ENCODE assay signal across 8 cellular contexts in genomic region chr10:110871236-110872084, GRCh38. TPM values are rescaled to one million over a fixed set of nuclear protein-coding genes. Genes with fewer than 3 reads are reported as not detected.
DNase-seq lines count a peak whose midpoint lies in the region; TF ChIP-seq lines count a peak whose summit lies in the region.

PDCD4 (plus strand) TSS chr10:110871928; CDS start chr10:110876028, 4,100 bp downstream.

- no peak within 1 kb of the TSS for H2AK5ac ChIP-seq in H9 (ENCODE audit: insufficient read length, low read length)

- no peaks in the 10 kb centered on the region for H3K27me3 ChIP-seq in H9 (ENCODE audit: insufficient read depth, low read length)
- no peaks in the 10 kb centered on the region for H3K27me3 ChIP-seq in MG63
- H3K27me3 ChIP-seq in neural cell (ENCODE audit: insufficient read depth, low read depth, low read length) = no peaks in the 10 kb centered on the region
- no peaks in the 10 kb centered on the region for H3K27me3 ChIP-seq in stomach

- H4K20me1 ChIP-seq in H9 (ENCODE audit: control insufficient read depth, insufficient read depth, insufficient read length) (no peaks in the 10 kb centered on the region), neural cell (ENCODE audit: insufficient read depth) (no peaks in the 10 kb centered on the region)

- TF ChIP-seq CTCF in H9 (conservative IDR thresholded peaks at IDR 0.05) (no peak), neural cell (IDR thresholded peaks at IDR 0.05; ENCODE audit: poor library complexity, severe bottlenecking) (no peak), stomach (IDR thresholded peaks at IDR 0.05) (no peak)

- H3K36me3 ChIP-seq in MG63 (peaks cover 5% of the 10 kb centered on the region), neural cell (ENCODE audit: insufficient read depth, low read length) (no peaks in the 10 kb centered on the region), stomach (peaks cover 0 to 8% (median 3%) of the 10 kb centered on the region in 4 donors)

- no peak within 1 kb of the TSS for H2BK5ac ChIP-seq in H9 (ENCODE audit: insufficient read length, low read length)

- H3K4me3 ChIP-seq in MG63 (peak within 1 kb of the TSS; percentile 82), neural cell (ENCODE audit: low read length) (peak within 1 kb of the TSS; percentile 87), stomach (peak within 1 kb of the TSS; percentile 85 to 96 (median 86))

- H3K9me2 ChIP-seq in neural cell (ENCODE audit: insufficient read depth, low read length) = no peaks in the 10 kb centered on the region

- no CpG with 5 or more reads among the region's 50 CpGs for WGBS in H9 (ENCODE audit: extremely low coverage, insufficient read length, low lambda C conversion rate)
- WGBS in stomach, 5 donors = 1 to 2% (median 1%) methylated on average over 35 to 50 of the region's 50 CpGs

- H2AFZ ChIP-seq in H9 (ENCODE audit: low read length) (peak within 1 kb of the TSS; percentile 75), neural cell (ENCODE audit: low read depth, low read length) (peak within 1 kb of the TSS; percentile 74)

- H3K4me1 ChIP-seq in H9 (ENCODE audit: insufficient read depth, low read length) (no peaks in the 10 kb centered on the region; the same call in 1 of the 2 replicates), stomach (peaks cover 18 to 72% (median 44%) of the 10 kb centered on the region in 4 donors)

- H3K79me1 ChIP-seq in H9 (ENCODE audit: insufficient read depth, low read depth, low read length, poor library complexity, severe bottlenecking) = no peaks in the 10 kb centered on the region

- H3K27ac Mint-ChIP-seq in H9 = peak within 1 kb of the TSS; percentile 83 to 96 (median 96)

- H3K27me3 Mint-ChIP-seq in H9 (ENCODE audit: low read depth) = no peaks in the 10 kb centered on the region

- peak in 2 of 4 donors; percentile 90 for TF ChIP-seq POLR2A in stomach (IDR thresholded peaks at IDR 0.05)

- TF ChIP-seq EP300 in neural cell (conservative IDR thresholded peaks at IDR 0.05; ENCODE audit: poor library complexity, severe bottlenecking) = no peak
- TF ChIP-seq EP300 in stomach (IDR thresholded peaks at IDR 0.05) = no peak

- DNase-seq in ELR (ENCODE audit: low read depth) = peak; percentile 98
- DNase-seq in H9 = peak; percentile 100
- DNase-seq in MG63 = peak; percentile 99
- peak; percentile 96 for DNase-seq in SHP77 treated with DMSO at 0.1 percent for 48 hours (lab: John Stamatoyannopoulos, UW)
- peak; percentile 91 for DNase-seq in activated gamma-delta T cell treated with Interleukin-2 at 50 U/mL for 16 hours
- peak; percentile 97 for DNase-seq in fibroblast of the conjunctiva (ENCODE audit: low read depth)
- peak; percentile 100 for DNase-seq in stomach

- H3K9me3 ChIP-seq in H9 (ENCODE audit: control insufficient read depth, low read depth, low read length) (no peaks in the 10 kb centered on the region), MG63 (no peaks in the 10 kb centered on the region), neural cell (ENCODE audit: low read length) (no peaks in the 10 kb centered on the region), stomach (no peaks in the 10 kb centered on the region)

- H2BK120ac ChIP-seq in H9 (ENCODE audit: low read depth, low read length, poor library complexity, severe bottlenecking) = peak within 1 kb of the TSS; percentile 87

- peak within 1 kb of the TSS; percentile 73 for H3T11ph ChIP-seq in H9 (ENCODE audit: low read length)

- H3K14ac ChIP-seq in H9 (ENCODE audit: insufficient read depth, low read length) = peak within 1 kb of the TSS; percentile 88

- H3K79me2 ChIP-seq in H9 (ENCODE audit: insufficient read depth, low read length) (no peaks in the 10 kb centered on the region), neural cell (replicated peaks; ENCODE audit: insufficient read depth, low read length) (peaks cover 38% of the 10 kb centered on the region)

- H3K9ac ChIP-seq in H9 (ENCODE audit: extremely low read depth, insufficient read length, low read length) (peak within 1 kb of the TSS; percentile 68), neural cell (ENCODE audit: low read length) (peak within 1 kb of the TSS; percentile 90)

- no peak within 1 kb of the TSS for H2BK20ac ChIP-seq in H9 (ENCODE audit: low read depth, low read length, poor library complexity, severe bottlenecking)

- no peak within 1 kb of the TSS for H4K91ac ChIP-seq in H9 (ENCODE audit: insufficient read length, low read depth, low read length)

- peaks cover 11% of the 10 kb centered on the region for H3K23me2 ChIP-seq in H9 (ENCODE audit: insufficient read length, low read depth, low read length, poor library complexity, severe bottlenecking)

- H3K56ac ChIP-seq in H9 (ENCODE audit: insufficient read length, low read depth, low read length) = no peak within 1 kb of the TSS

- H3K4ac ChIP-seq in H9 (ENCODE audit: low read depth, low read length) = no peak within 1 kb of the TSS; the same call in 1 of the 2 replicates

- H3K27ac ChIP-seq in H9 (ENCODE audit: insufficient read length, low read depth, low read length) = no peak within 1 kb of the TSS
- peak within 1 kb of the TSS; percentile 87 for H3K27ac ChIP-seq in neural cell (ENCODE audit: low read length)
- peak within 1 kb of the TSS; percentile 92 to 99 (median 98) for H3K27ac ChIP-seq in stomach

- H2BK15ac ChIP-seq in H9 (ENCODE audit: low read depth, low read length) = no peak within 1 kb of the TSS

- no peak within 1 kb of the TSS for H3K23ac ChIP-seq in H9 (ENCODE audit: insufficient read length, low read depth, low read length)

- H3K18ac ChIP-seq in H9 (ENCODE audit: insufficient read length, low read depth, low read length) = peak within 1 kb of the TSS; percentile 88

- intact Hi-C loops in stomach (cut with DNase I; ENCODE audit: low total_unique reads) = no loop called here

- peak within 1 kb of the TSS; percentile 69 for H4K5ac ChIP-seq in H9 (ENCODE audit: insufficient read length, low read depth, low read length)

- peak; percentile 41 for TF ChIP-seq RAD21 in neural cell (conservative IDR thresholded peaks at IDR 0.05)

- peaks cover 24 to 25% of the 10 kb centered on the region in 2 experiments for H3K4me1 Mint-ChIP-seq in H9

- peak within 1 kb of the TSS; percentile 0 for H2BK12ac ChIP-seq in H9 (ENCODE audit: insufficient read length, low read depth, low read length)

- no peak within 1 kb of the TSS for H4K8ac ChIP-seq in H9 (replicated peaks; ENCODE audit: insufficient read length, low read depth, low read length)

- peaks cover 0 to 4% (median 0%) of the 10 kb centered on the region in 3 experiments; a peak in 1 of 7 replicates for H3K36me3 Mint-ChIP-seq in H9 (ENCODE audit: insufficient read depth in 1 of 3, low read depth in 3 of 3)

- H3K9me3 Mint-ChIP-seq in H9 = no peaks in the 10 kb centered on the region; a peak in 1 of 5 replicates

- H3F3A ChIP-seq in neural cell (ENCODE audit: insufficient read depth, low read length, poor library complexity, severe bottlenecking) = no peaks in the 10 kb centered on the region

- H3K4me2 ChIP-seq in H9 (ENCODE audit: insufficient read depth, insufficient read length, low read length) = peak within 1 kb of the TSS; percentile 94
- peak within 1 kb of the TSS; percentile 66 for H3K4me2 ChIP-seq in neural cell (ENCODE audit: low read length)

- peak within 1 kb of the TSS; percentile 78 to 87 for H3K4me3 Mint-ChIP-seq in H9

TF ChIP-seq in neural cell, 6 proteins besides CTCF, POLR2A, EP300 and RAD21:
- no peak for TF ChIP-seq EZH2 (IDR thresholded peaks at IDR 0.05; ENCODE audit: borderline replicate concordance, insufficient read depth, low read length, poor library complexity, severe bottlenecking)
- TF ChIP-seq MXI1 (conservative IDR thresholded peaks at IDR 0.05; ENCODE audit: poor library complexity, severe bottlenecking) = no peak
- TF ChIP-seq REST (IDR thresholded peaks at IDR 0.05; ENCODE audit: borderline replicate concordance) = peak; percentile 83
- no peak for TF ChIP-seq TAF1 (IDR thresholded peaks at IDR 0.05; ENCODE audit: low read depth)
- TF ChIP-seq SMC3 (conservative IDR thresholded peaks at IDR 0.05; ENCODE audit: poor library complexity) = peak; percentile 36
- peak; percentile 93 for TF ChIP-seq POLR2AphosphoS5 (IDR thresholded peaks at IDR 0.05)

RNA-seq across cellular contexts. Expression of gene PDCD4, which starts in this region (rescaled TPM):
- total RNA-seq in H9 (2021) (22.6 and 29.3 TPM in 2 replicates), stomach (100 to 1,000 TPM in 3 of 5 donors, 10 to 100 TPM in 2; 39.3 to 605 (median 130) TPM)
- total RNA-seq in MG63 (2014; rRNA removed; shearing (Covaris generic); ENCODE audit: low replicate concordance) = 20.0 and 25.8 TPM in 2 replicates
- polyA plus RNA-seq in neural cell (53.1 and 83.5 TPM in 2 replicates), stomach (100 to 1,000 TPM; 111 to 122 (median 115) TPM)
- polyA minus RNA-seq in neural cell = 62.6 and 84.4 TPM in 2 replicates
